ENCODE assay signal across 36 cellular contexts in the genomic region with DNA sequence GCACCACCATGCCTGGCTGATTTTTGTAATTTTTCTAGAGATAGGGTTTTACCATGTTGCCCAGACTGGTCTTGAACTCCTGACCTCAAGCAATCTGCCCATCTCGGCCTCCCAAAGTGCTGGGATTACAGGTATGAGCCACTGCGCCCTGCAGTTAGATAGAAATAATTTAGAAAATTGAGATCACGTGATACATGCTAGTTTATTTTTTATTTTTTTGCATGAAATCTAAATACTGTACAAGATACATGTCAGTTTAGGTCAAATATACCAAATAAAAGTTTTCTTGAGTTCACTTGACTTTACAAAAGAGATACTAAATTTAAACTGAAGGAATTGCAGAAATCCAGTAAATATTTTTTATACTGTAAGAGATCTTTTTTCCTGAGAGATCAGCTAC.
"Had no signal": no experiment of that assay in that cellular context is flagged by ENCODE, and none has a peak within 500 bp of the region (broad histone marks: within the 10 kb centered on the region; RNA-seq: fewer than 3 reads in every experiment).

No MANE protein-coding gene starts in this region.

- H3K27me3 ChIP-seq: adrenal gland, body of pancreas, brain microvascular endothelial cell, breast epithelium had no signal

- H3K4me1 ChIP-seq: adrenal gland, body of pancreas, breast epithelium had no signal

- ATAC-seq: activated CD8-positive, alpha-beta T cell treated with anti-CD3 and anti-CD28 coated beads for 36 hours; activated naive CD4-positive, alpha-beta T cell treated with anti-CD3 and anti-CD28 coated beads, Interleukin-2, amount 50 U/mL, for 72 hours; activated T-cell treated with anti-CD3 and anti-CD28 coated beads, Interleukin-2, amount 50 U/mL, for 4 hours; activated T-cell treated with anti-CD3 and anti-CD28 coated beads, Interleukin-2, amount 50 U/mL, for 72 hours; activated T-helper 17 cell treated with anti-CD3 and anti-CD28 coated beads, Interleukin-2, amount 50 U/mL, for 72 hours; body of pancreas had no signal

- H3K27ac Mint-ChIP-seq: activated B cell treated with CpG ODN at 0.5 μM for 24 hours; activated CD4-positive, alpha-beta memory T cell treated with anti-CD3 and anti-CD28 coated beads for 36 hours; activated CD4-positive, alpha-beta T cell treated with anti-CD3 and anti-CD28 coated beads, Interleukin-2, amount 10 ng/mL, durations not matched to agents 24 days and 14 days; activated CD8-positive, alpha-beta T cell treated with anti-CD3 and anti-CD28 coated beads for 36 hours; activated naive CD4-positive, alpha-beta T cell treated with anti-CD3 and anti-CD28 coated beads for 36 hours; activated naive CD4-positive, alpha-beta T cell treated with anti-CD3 and anti-CD28 coated beads, Interleukin-2, amount 50 U/mL, for 72 hours; activated naive CD8-positive, alpha-beta T cell treated with anti-CD3 and anti-CD28 coated beads for 36 hours; activated T-cell treated with anti-CD3 and anti-CD28 coated beads, Interleukin-2, amount 50 U/mL, for 72 hours; activated T-helper 1 cell treated with anti-CD3 and anti-CD28 coated beads, Interleukin-12 subunit alpha, Interleukin-12 subunit beta, Interleukin-2, Interleukin-4 antibody, amounts not matched to agents 30 ng/mL and 10 ng/mL and 1 ng/mL, durations not matched to agents 14 hours and 24 hours and 36 hours; activated T-helper 17 cell treated with anti-CD3 and anti-CD28 coated beads, Interleukin-2, amount 50 U/mL, for 72 hours; T-helper 2 cell treated with Interferon-gamma antibody and Interleukin-4, amounts not matched to agents 5 μg/mL and 100 μg/mL, for 36 hours had no signal

- FAIRE-seq: astrocyte, colon, TTC549 had no signal

- H3K36me3 ChIP-seq: adrenal gland, brain microvascular endothelial cell, breast epithelium had no signal

- H3K9me3 Mint-ChIP-seq: activated B cell treated with CpG ODN at 0.5 μM for 24 hours; activated CD4-positive, alpha-beta T cell treated with anti-CD3 and anti-CD28 coated beads, Interleukin-2, amount 10 ng/mL, durations not matched to agents 24 days and 14 days; activated naive CD4-positive, alpha-beta T cell treated with anti-CD3 and anti-CD28 coated beads, Interleukin-2, amount 50 U/mL, for 72 hours; activated T-cell treated with anti-CD3 and anti-CD28 coated beads, Interleukin-2, amount 50 U/mL, for 72 hours; activated T-helper 1 cell treated with anti-CD3 and anti-CD28 coated beads, Interleukin-12 subunit alpha, Interleukin-12 subunit beta, Interleukin-2, Interleukin-4 antibody, amounts not matched to agents 30 ng/mL and 10 ng/mL and 1 ng/mL, durations not matched to agents 14 hours and 24 hours and 36 hours; T-helper 2 cell treated with Interferon-gamma antibody and Interleukin-4, amounts not matched to agents 5 μg/mL and 100 μg/mL, for 36 hours had no signal

- H3K4me1 Mint-ChIP-seq: activated B cell treated with CpG ODN at 0.5 μM for 24 hours; activated CD4-positive, alpha-beta T cell treated with anti-CD3 and anti-CD28 coated beads, Interleukin-2, amount 10 ng/mL, durations not matched to agents 24 days and 14 days; activated naive CD8-positive, alpha-beta T cell treated with anti-CD3 and anti-CD28 coated beads for 36 hours; activated T-helper 17 cell treated with anti-CD3 and anti-CD28 coated beads, Interleukin-2, amount 50 U/mL, for 72 hours had no signal

- H3K36me3 Mint-ChIP-seq: activated CD4-positive, alpha-beta memory T cell treated with anti-CD3 and anti-CD28 coated beads for 36 hours; activated naive CD4-positive, alpha-beta T cell treated with anti-CD3 and anti-CD28 coated beads, Interleukin-2, amount 50 U/mL, for 72 hours; activated naive CD8-positive, alpha-beta T cell treated with anti-CD3 and anti-CD28 coated beads for 36 hours had no signal

- H3K4me3 ChIP-seq: adrenal gland, body of pancreas, breast epithelium had no signal

- H3K4me3 Mint-ChIP-seq: activated B cell treated with CpG ODN at 0.5 μM for 24 hours; activated CD4-positive, alpha-beta memory T cell treated with anti-CD3 and anti-CD28 coated beads for 36 hours; activated CD4-positive, alpha-beta T cell treated with anti-CD3 and anti-CD28 coated beads, Interleukin-2, amount 10 ng/mL, durations not matched to agents 24 days and 14 days; activated CD8-positive, alpha-beta T cell treated with anti-CD3 and anti-CD28 coated beads for 36 hours; activated naive CD4-positive, alpha-beta T cell treated with anti-CD3 and anti-CD28 coated beads for 36 hours; activated naive CD8-positive, alpha-beta T cell treated with anti-CD3 and anti-CD28 coated beads for 36 hours; activated T-cell treated with anti-CD3 and anti-CD28 coated beads, Interleukin-2, amount 50 U/mL, for 4 hours; activated T-cell treated with anti-CD3 and anti-CD28 coated beads, Interleukin-2, amount 50 U/mL, for 72 hours; activated T-helper 1 cell treated with anti-CD3 and anti-CD28 coated beads, Interleukin-12 subunit alpha, Interleukin-12 subunit beta, Interleukin-2, Interleukin-4 antibody, amounts not matched to agents 30 ng/mL and 10 ng/mL and 1 ng/mL, durations not matched to agents 14 hours and 24 hours and 36 hours; activated T-helper 17 cell treated with anti-CD3 and anti-CD28 coated beads, Interleukin-2, amount 50 U/mL, for 72 hours; T-helper 2 cell treated with Interferon-gamma antibody and Interleukin-4, amounts not matched to agents 5 μg/mL and 100 μg/mL, for 36 hours had no signal

- DNase-seq: activated B cell treated with CpG ODN at 0.5 μM for 24 hours; activated CD4-positive, alpha-beta memory T cell treated with anti-CD3 and anti-CD28 coated beads for 36 hours; activated CD4-positive, alpha-beta T cell treated with anti-CD3 and anti-CD28 coated beads for 4 hours; activated CD4-positive, alpha-beta T cell treated with anti-CD3 and anti-CD28 coated beads, Interleukin-2, amount 10 ng/mL, durations not matched to agents 24 days and 14 days; activated CD4-positive, alpha-beta T cell treated with anti-CD3 and anti-CD28 coated beads, Interleukin-2, amount 50 U/mL, for 1 hour; activated CD4-positive, alpha-beta T cell treated with anti-CD3 and anti-CD28 coated beads, Interleukin-2, amount 50 U/mL, for 4 hours; activated CD4-positive, CD25-positive, alpha-beta regulatory T cell treated with anti-CD3 and anti-CD28 coated beads, Interleukin-2, amount 50 U/mL, for 72 hours; activated CD8-positive, alpha-beta memory T cell treated with anti-CD3 and anti-CD28 coated beads, Interleukin-2, amount 50 U/mL, for 4 hours; activated CD8-positive, alpha-beta T cell treated with anti-CD3 and anti-CD28 coated beads for 36 hours; activated effector memory CD4-positive, alpha-beta T cell treated with anti-CD3 and anti-CD28 coated beads, Interleukin-2, amount 50 U/mL, for 16 hours; activated gamma-delta T cell treated with Interleukin-2 at 50 U/mL for 16 hours; activated naive CD4-positive, alpha-beta T cell; activated naive CD4-positive, alpha-beta T cell treated with anti-CD3 and anti-CD28 coated beads for 36 hours; activated naive CD4-positive, alpha-beta T cell treated with anti-CD3 and anti-CD28 coated beads, Interleukin-2, amount 50 U/mL, for 16 hours; activated naive CD8-positive, alpha-beta T cell treated with anti-CD3 and anti-CD28 coated beads for 36 hours; activated T-cell treated with anti-CD3 and anti-CD28 coated beads for 4 hours; activated T-cell treated with anti-CD3 and anti-CD28 coated beads, Interleukin-2, amount 50 U/mL, for 1 hour; activated T-cell treated with anti-CD3 and anti-CD28 coated beads, Interleukin-2, amount 50 U/mL, for 4 hours; activated T-cell treated with anti-CD3 and anti-CD28 coated beads, Interleukin-2, amount 50 U/mL, for 72 hours; adrenal gland; amniotic stem cell; aorta; body of pancreas; brain microvascular endothelial cell; central memory CD4-positive, alpha-beta T cell; T-helper 2 cell; T-helper 9 cell had no signal

- H3K27me3 Mint-ChIP-seq: activated B cell treated with CpG ODN at 0.5 μM for 24 hours; activated CD4-positive, alpha-beta memory T cell treated with anti-CD3 and anti-CD28 coated beads for 36 hours; activated CD4-positive, alpha-beta T cell treated with anti-CD3 and anti-CD28 coated beads, Interleukin-2, amount 10 ng/mL, durations not matched to agents 24 days and 14 days; activated CD8-positive, alpha-beta T cell treated with anti-CD3 and anti-CD28 coated beads for 36 hours; activated naive CD8-positive, alpha-beta T cell treated with anti-CD3 and anti-CD28 coated beads for 36 hours had no signal

- H3K9me3 ChIP-seq: adrenal gland, body of pancreas, breast epithelium had no signal

- H3K27ac ChIP-seq: adrenal gland, body of pancreas, brain microvascular endothelial cell, breast epithelium, VCaP had no signal
